Comparison of ENCODE assay signal across 22 cellular contexts in the genomic region with DNA sequence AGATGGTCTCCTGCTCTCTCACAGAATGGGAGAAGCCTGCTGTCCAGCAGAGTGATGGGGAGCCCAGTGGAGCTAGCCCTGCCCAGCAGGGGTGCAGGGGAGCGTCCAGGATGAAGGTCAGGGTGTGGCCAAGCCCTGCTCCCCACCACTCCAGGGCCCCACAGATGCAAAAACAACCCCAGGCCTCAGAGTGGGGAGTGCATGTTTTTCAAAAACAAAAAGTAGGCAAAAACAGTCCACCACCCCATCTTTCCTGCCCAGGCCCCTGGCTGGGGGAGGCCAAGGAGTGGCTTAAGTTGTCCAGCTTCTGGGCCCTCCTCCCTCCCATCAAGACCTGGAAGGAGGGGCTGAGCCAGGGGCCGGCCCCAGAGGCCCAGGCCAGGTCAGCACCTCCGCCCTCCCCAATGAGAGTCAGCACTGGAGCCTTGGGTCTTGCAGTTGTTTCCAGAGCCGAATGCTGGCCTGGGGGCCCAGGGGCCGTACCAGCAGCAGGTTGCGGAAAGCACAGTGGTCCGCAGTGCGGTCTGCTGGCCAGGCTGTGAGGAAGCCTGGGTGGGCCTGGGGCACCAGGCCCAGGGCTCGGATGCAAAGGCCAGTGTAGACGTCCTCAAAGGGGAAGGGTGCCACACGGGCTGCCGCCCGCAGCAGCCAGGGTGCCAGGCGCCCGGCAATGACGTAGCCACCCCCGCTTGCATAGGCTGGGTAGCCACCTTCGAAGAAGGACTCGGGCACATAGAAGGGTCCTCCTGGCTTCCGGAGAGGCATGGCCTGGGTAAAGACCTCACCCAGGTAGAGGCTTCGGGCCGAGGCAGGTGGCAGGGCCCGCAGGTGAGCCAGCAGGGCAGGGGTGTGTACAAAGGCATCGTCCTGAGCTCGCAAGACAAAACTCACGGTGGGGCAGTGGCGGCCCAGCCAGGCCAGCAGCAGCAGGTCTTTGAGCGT. TPM values are rescaled to one million over a fixed set of nuclear protein-coding genes. Genes with fewer than 3 reads are reported as not detected.
DNase-seq lines count a peak whose midpoint lies in the region; ATAC-seq and TF ChIP-seq lines count a peak whose summit lies in the region.
"Had no signal": no experiment of that assay in that cellular context is flagged by ENCODE, and none has a peak within 500 bp of the region (broad histone marks: within the 10 kb centered on the region; RNA-seq: fewer than 3 reads in every experiment).

No MANE protein-coding gene starts in this region.

- no peaks in the 10 kb centered on the region for H3K9me3 Mint-ChIP-seq in activated CD4-positive, alpha-beta T cell treated with anti-CD3 and anti-CD28 coated beads, Interleukin-2, amount 10 ng/mL, durations not matched to agents 24 days and 14 days

- H3K4me1 Mint-ChIP-seq in activated CD4-positive, alpha-beta T cell treated with anti-CD3 and anti-CD28 coated beads, Interleukin-2, amount 10 ng/mL, durations not matched to agents 24 days and 14 days: peaks cover 13% of the 10 kb centered on the region

- H3K36me3 ChIP-seq in Peyer's patch (peaks cover 0 to 44% (median 2%) of the 10 kb centered on the region in 3 donors), hepatocyte (replicated peaks; ENCODE audit: insufficient read depth, low read depth) (no peaks in the 10 kb centered on the region), osteoblast (ENCODE audit: insufficient read depth, low read length) (peaks cover 16% of the 10 kb centered on the region)

- H2AFZ ChIP-seq in hepatocyte (no peak overlapping the region), osteoblast (ENCODE audit: low read length) (no peak overlapping the region)

- no peaks in the 10 kb centered on the region for H3K27me3 Mint-ChIP-seq in activated CD4-positive, alpha-beta T cell treated with anti-CD3 and anti-CD28 coated beads, Interleukin-2, amount 10 ng/mL, durations not matched to agents 24 days and 14 days
- H3K27me3 Mint-ChIP-seq: activated CD4-positive, alpha-beta T cell treated with anti-CD3 and anti-CD28 coated beads for 36 hours had no signal

- no peak for ATAC-seq in HG03457 (IDR thresholded peaks at IDR 0.05; ENCODE audit: unreplicated experiment)
- no peak for ATAC-seq in omental fat pad (ENCODE audit: low FRiP score)
- ATAC-seq: activated CD4-positive, alpha-beta T cell treated with anti-CD3 and anti-CD28 coated beads for 36 hours had no signal

- H3K27ac ChIP-seq in Peyer's patch (peak overlapping the region in 3 of 4 donors; percentile 85 to 98 (median 90)), hepatocyte (no peak overlapping the region), osteoblast (ENCODE audit: low read depth, low read length) (no peak overlapping the region)
- H3K27ac ChIP-seq: brain microvascular endothelial cell had no signal

- no peaks in the 10 kb centered on the region for H3K27me3 ChIP-seq in Peyer's patch
- no peaks in the 10 kb centered on the region for H3K27me3 ChIP-seq in hepatocyte
- H3K27me3 ChIP-seq in osteoblast (ENCODE audit: insufficient read depth, low read length): no peaks in the 10 kb centered on the region
- H3K27me3 ChIP-seq: brain microvascular endothelial cell had no signal

- TF ChIP-seq POLR2A in Peyer's patch (IDR thresholded peaks at IDR 0.05): no peak

- 94% methylated on average over 28 of the region's 28 CpGs for WGBS in hepatocyte (ENCODE audit: low lambda C conversion rate, missing lambda C conversion rate)

- TF ChIP-seq CTCF in Peyer's patch (IDR thresholded peaks at IDR 0.05) (no peak), hepatocyte (IDR thresholded peaks at IDR 0.05; ENCODE audit: poor library complexity) (no peak), osteoblast (IDR thresholded peaks at IDR 0.05; ENCODE audit: extremely low read depth, low read depth, low read length) (no peak), omental fat pad (IDR thresholded peaks at IDR 0.05) (no peak)

- H3K27ac Mint-ChIP-seq in activated CD4-positive, alpha-beta T cell treated with anti-CD3 and anti-CD28 coated beads, Interleukin-2, amount 10 ng/mL, durations not matched to agents 24 days and 14 days: peak overlapping the region; percentile 70
- H3K27ac Mint-ChIP-seq: activated CD4-positive, alpha-beta T cell treated with anti-CD3 and anti-CD28 coated beads for 36 hours had no signal

- peaks cover 19% of the 10 kb centered on the region for H3K36me3 Mint-ChIP-seq in activated CD4-positive, alpha-beta T cell treated with anti-CD3 and anti-CD28 coated beads, Interleukin-2, amount 10 ng/mL, durations not matched to agents 24 days and 14 days (ENCODE audit: low read depth)

- H3K4me1 ChIP-seq in Peyer's patch: peaks cover 0 to 74% (median 5%) of the 10 kb centered on the region in 4 donors
- H3K4me1 ChIP-seq in hepatocyte (ENCODE audit: insufficient read depth): peaks cover 25% of the 10 kb centered on the region
- H3K4me1 ChIP-seq in osteoblast (ENCODE audit: insufficient read depth, low read length): peaks cover 4% of the 10 kb centered on the region

- intact Hi-C loops in activated CD4-positive, alpha-beta T cell treated with anti-CD3 and anti-CD28 coated beads, Interleukin-2, amount 10 ng/mL, durations not matched to agents 24 days and 14 days (cut with micrococcal nuclease): no loop called here

- H4K20me1 ChIP-seq in hepatocyte (ENCODE audit: insufficient read depth, poor library complexity, severe bottlenecking): no peaks in the 10 kb centered on the region
- H4K20me1 ChIP-seq in osteoblast (ENCODE audit: insufficient read depth, low read length): no peaks in the 10 kb centered on the region

- no peak for DNase-seq in activated CD4-positive, alpha-beta T cell treated with anti-CD3 and anti-CD28 coated beads, Interleukin-2, amount 10 ng/mL, durations not matched to agents 24 days and 14 days
- DNase-seq in activated CD4-positive, alpha-beta T cell treated with anti-CD3 and anti-CD28 coated beads, Interleukin-2, amount 50 U/mL, for 1 hour: no peak
- peak in 1 of 3 donors; percentile 67 for DNase-seq in Peyer's patch
- DNase-seq in hepatocyte (ENCODE audit: low spot score): no peak
- peak; percentile 86 for DNase-seq in osteoblast (ENCODE audit: insufficient read length, low spot score, missing footprints)
- DNase-seq in DMS153 treated with DMSO at 0.1 percent for 48 hours (lab: John Stamatoyannopoulos, UW; ENCODE audit: unreplicated experiment): no peak
- no peak for DNase-seq in omental fat pad (ENCODE audit: low spot score)
- DNase-seq: activated CD4-positive, alpha-beta T cell treated with anti-CD3 and anti-CD28 coated beads for 36 hours; activated effector memory CD4-positive, alpha-beta T cell treated with Interleukin-2 at 50 U/mL for 16 hours; brain microvascular endothelial cell; effector CD4-positive, alpha-beta T cell; foreskin fibroblast; NCI-H1930; NCI-H526 treated with DMSO at 0.1 percent for 48 hours; stimulated activated CD4-positive, alpha-beta T cell treated with anti-CD3 and anti-CD28 coated beads, Interleukin-2, amount 100 ng/mL, for 48 hours had no signal

- H3K9me3 ChIP-seq in Peyer's patch: no peaks in the 10 kb centered on the region
- no peaks in the 10 kb centered on the region for H3K9me3 ChIP-seq in hepatocyte (ENCODE audit: low read depth)
- H3K9me3 ChIP-seq in osteoblast (ENCODE audit: low read depth, low read length): no peaks in the 10 kb centered on the region

- H3K4me2 ChIP-seq in hepatocyte (peak overlapping the region; percentile 96), osteoblast (ENCODE audit: insufficient read depth, low read length) (no peak overlapping the region)

- H3K4me3 ChIP-seq in Peyer's patch: peak overlapping the region in 3 of 4 donors; percentile 46 to 67 (median 66)
- H3K4me3 ChIP-seq in hepatocyte: no peak overlapping the region
- no peak overlapping the region for H3K4me3 ChIP-seq in osteoblast (ENCODE audit: insufficient read depth, low read length)

- no peak overlapping the region for H3K4me3 Mint-ChIP-seq in activated CD4-positive, alpha-beta T cell treated with anti-CD3 and anti-CD28 coated beads, Interleukin-2, amount 10 ng/mL, durations not matched to agents 24 days and 14 days
- H3K4me3 Mint-ChIP-seq: activated CD4-positive, alpha-beta T cell treated with anti-CD3 and anti-CD28 coated beads for 36 hours had no signal

- H3K79me2 ChIP-seq in hepatocyte: peaks cover 41% of the 10 kb centered on the region
- no peaks in the 10 kb centered on the region for H3K79me2 ChIP-seq in osteoblast (ENCODE audit: insufficient read depth, low read length)

- H3K9me2 ChIP-seq in hepatocyte (replicated peaks; ENCODE audit: insufficient read depth): no peaks in the 10 kb centered on the region

RNA-seq across cellular contexts. Expression of a gene that starts 1.7 kb away (rescaled TPM):
- total RNA-seq in activated CD4-positive, alpha-beta T cell treated with anti-CD3 and anti-CD28 coated beads, Interleukin-2, amount 10 ng/mL, durations not matched to agents 24 days and 14 days: 0.37 and 0.83 TPM in 2 replicates
- total RNA-seq in Peyer's patch (10 to 100 TPM; 15.7 to 98.4 (median 62.8) TPM), hepatocyte (5.3 and 9.2 TPM in 2 replicates), osteoblast (0.59 and 0.72 TPM in 2 replicates), omental fat pad (1 to 10 TPM; 1.0 to 7.2 (median 4.7) TPM)
- polyA plus RNA-seq in hepatocyte: 14.6 and 17.7 TPM in 2 replicates
- total RNA-seq: HT1080, M059J had no signal

RNA-seq across cellular contexts. Expression of a gene that starts 14.3 kb away (rescaled TPM):
- 52.6 and 58.7 TPM in 2 replicates for total RNA-seq in activated CD4-positive, alpha-beta T cell treated with anti-CD3 and anti-CD28 coated beads, Interleukin-2, amount 10 ng/mL, durations not matched to agents 24 days and 14 days
- 10 to 100 TPM; 41.3 to 62.0 (median 48.3) TPM for total RNA-seq in Peyer's patch
- 54.7 and 62.0 TPM in 2 replicates for total RNA-seq in hepatocyte
- 63.9 and 66.8 TPM in 2 replicates for polyA plus RNA-seq in hepatocyte
- 27.4 and 30.0 TPM in 2 replicates for total RNA-seq in osteoblast
- 10 to 100 TPM; 29.2 to 36.7 (median 35.1) TPM for total RNA-seq in omental fat pad

RNA-seq across cellular contexts. Expression of a gene that starts 17.5 kb away (rescaled TPM):
- total RNA-seq in activated CD4-positive, alpha-beta T cell treated with anti-CD3 and anti-CD28 coated beads, Interleukin-2, amount 10 ng/mL, durations not matched to agents 24 days and 14 days: not detected in 2 replicates
- total RNA-seq in Peyer's patch (10 to 100 TPM; 17.3 to 49.0 (median 22.3) TPM), hepatocyte (2.3 and 3.7 TPM in 2 replicates), osteoblast (not detected in 2 replicates), omental fat pad (not detected)
- 1.1 and 4.3 TPM in 2 replicates for polyA plus RNA-seq in hepatocyte
- total RNA-seq: A172; activated CD4-positive, alpha-beta T cell treated with anti-CD3 and anti-CD28 coated beads for 36 hours; HT1080; M059J; right cardiac atrium; T-helper 1 cell treated with Interleukin-12 subunit alpha and Interleukin-12 subunit beta and Interleukin-4 antibody, amounts not matched to agents 30 ng/mL and 1 ng/mL, for 36 hours; urinary bladder had no signal
- polyA plus RNA-seq: right cardiac atrium, urinary bladder had no signal

RNA-seq across cellular contexts. Expression of a gene that starts 27.8 kb away (rescaled TPM):
- total RNA-seq in activated CD4-positive, alpha-beta T cell treated with anti-CD3 and anti-CD28 coated beads, Interleukin-2, amount 10 ng/mL, durations not matched to agents 24 days and 14 days: 11.4 and 20.1 TPM in 2 replicates
- 10 to 100 TPM; 23.9 to 41.7 (median 30.7) TPM for total RNA-seq in Peyer's patch
- total RNA-seq in hepatocyte: 28.1 and 30.3 TPM in 2 replicates
- polyA plus RNA-seq in hepatocyte: 30.3 and 39.6 TPM in 2 replicates
- total RNA-seq in osteoblast: 33.9 and 37.3 TPM in 2 replicates
- total RNA-seq in omental fat pad: 10 to 100 TPM; 30.3 to 47.0 (median 39.1) TPM

RNA-seq across cellular contexts. Expression of a gene that starts 28.3 kb away (rescaled TPM):
- 65.8 and 69.2 TPM in 2 replicates for total RNA-seq in activated CD4-positive, alpha-beta T cell treated with anti-CD3 and anti-CD28 coated beads, Interleukin-2, amount 10 ng/mL, durations not matched to agents 24 days and 14 days
- 10 to 100 TPM in 2 of 4 donors, 1 to 10 TPM in 2; 5.4 to 12.4 (median 10.0) TPM for total RNA-seq in Peyer's patch
- total RNA-seq in hepatocyte: 7.4 and 13.7 TPM in 2 replicates
- polyA plus RNA-seq in hepatocyte: 21.2 and 22.4 TPM in 2 replicates
- 13.3 and 14.5 TPM in 2 replicates for total RNA-seq in osteoblast
- total RNA-seq in omental fat pad: 10 to 100 TPM; 13.2 to 17.3 (median 15.7) TPM

Comparison
In these comparisons a context has a peak if more than half of its experiments do, and no peak if none do; other contexts are left out.
1. H3K27ac ChIP-seq: peak in Peyer's patch (3 of 4); none in hepatocyte (single experiment) and osteoblast (single experiment).
2. H3K4me3 ChIP-seq: peak in Peyer's patch (3 of 4); none in hepatocyte (single experiment) and osteoblast (single experiment).